Comparison of ENCODE assay signal across 22 cellular contexts in the genomic region with DNA sequence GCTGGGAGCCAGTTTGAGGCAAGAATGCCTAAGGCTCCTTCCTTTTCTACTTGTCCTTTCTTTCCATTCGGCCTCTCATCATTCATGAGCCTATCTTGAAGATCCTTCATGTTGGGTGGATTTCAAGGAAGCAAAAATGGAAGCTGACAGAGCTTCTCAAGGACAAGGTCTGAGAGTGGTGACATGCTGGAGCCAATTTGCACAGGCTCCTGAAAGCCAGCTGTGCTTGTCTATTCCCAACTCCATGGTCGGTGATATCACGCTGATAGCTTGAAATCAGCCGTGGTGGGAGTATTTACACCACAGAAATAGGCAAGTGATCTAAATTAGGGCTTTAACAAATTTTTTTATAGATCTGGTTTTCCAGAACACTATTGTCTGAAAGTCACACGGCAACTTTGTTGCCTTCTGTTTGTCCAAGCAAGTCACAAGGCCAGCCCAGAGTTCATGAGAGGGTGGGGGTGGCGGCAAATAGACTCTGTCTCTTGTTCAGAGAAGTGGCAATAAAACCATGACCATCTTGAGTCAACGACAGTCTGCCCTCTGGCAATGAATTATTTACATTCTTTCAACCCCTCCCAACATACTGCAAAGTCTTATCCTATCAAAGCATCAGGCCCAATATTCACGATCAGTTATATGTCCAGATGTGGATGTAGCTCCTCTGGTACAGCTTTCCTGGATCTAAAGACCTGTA. TPM values are rescaled to one million over a fixed set of nuclear protein-coding genes. Genes with fewer than 3 reads are reported as not detected.
A peak's percentile ranks its signal among the peaks of the same experiment; 100 is the strongest.
DNase-seq lines count a peak whose midpoint lies in the region; ATAC-seq and TF ChIP-seq lines count a peak whose summit lies in the region.
"Had no signal": no experiment of that assay in that cellular context is flagged by ENCODE, and none has a peak within 500 bp of the region (broad histone marks: within the 10 kb centered on the region; RNA-seq: fewer than 3 reads in every experiment).

No MANE protein-coding gene starts in this region.

- no peaks in the 10 kb centered on the region for H3K36me3 ChIP-seq in SJCRH30
- H3K36me3 ChIP-seq in mesendoderm (ENCODE audit: control insufficient read depth, insufficient read depth, low read length) = no peaks in the 10 kb centered on the region
- H3K36me3 ChIP-seq: suprapubic skin, vagina had no signal

- H3K79me2 ChIP-seq in mesendoderm (ENCODE audit: control insufficient read depth, insufficient read depth, low read length) = no peaks in the 10 kb centered on the region

- H3K4me3 Mint-ChIP-seq in HFFc6 (peak overlapping the region; percentile 55), Calu3 (ENCODE audit: low read depth, unreplicated experiment) (no peak overlapping the region)
- H3K4me3 Mint-ChIP-seq: activated naive CD4-positive, alpha-beta T cell treated with anti-CD3 and anti-CD28 coated beads for 36 hours; activated T-cell treated with anti-CD3 and anti-CD28 coated beads, Interleukin-2, amount 50 U/mL, for 72 hours; CD4-positive, CD25-positive, alpha-beta regulatory T cell had no signal

- TF ChIP-seq CTCF in AG10803 (conservative IDR thresholded peaks at IDR 0.05; ENCODE audit: low read length) (no peak), HFFc6 (IDR thresholded peaks at IDR 0.05) (no peak), Calu3 (IDR thresholded peaks at IDR 0.05; ENCODE audit: unreplicated experiment) (no peak)

- peak overlapping the region; percentile 62 for H3K27ac Mint-ChIP-seq in HFFc6
- no peak overlapping the region for H3K27ac Mint-ChIP-seq in Calu3 (ENCODE audit: unreplicated experiment)
- H3K27ac Mint-ChIP-seq: activated naive CD4-positive, alpha-beta T cell treated with anti-CD3 and anti-CD28 coated beads for 36 hours; activated T-cell treated with anti-CD3 and anti-CD28 coated beads, Interleukin-2, amount 50 U/mL, for 72 hours; CD4-positive, CD25-positive, alpha-beta regulatory T cell had no signal

- H4K5ac ChIP-seq in mesendoderm (ENCODE audit: low read length) = no peak overlapping the region

- no peak overlapping the region for H2BK5ac ChIP-seq in mesendoderm (ENCODE audit: low read length)

- H3K18ac ChIP-seq in mesendoderm (ENCODE audit: low read length) = no peak overlapping the region

- H2BK15ac ChIP-seq in mesendoderm (replicated peaks; ENCODE audit: low read depth) = no peak overlapping the region

- no peak for ATAC-seq in HG02678 (IDR thresholded peaks at IDR 0.05; ENCODE audit: unreplicated experiment)
- ATAC-seq: activated T-cell treated with anti-CD3 and anti-CD28 coated beads, Interleukin-2, amount 50 U/mL, for 72 hours; GM12878; left lobe of liver had no signal

- H3K4me1 Mint-ChIP-seq in HFFc6 (ENCODE audit: low read depth) (peaks cover 50% of the 10 kb centered on the region), Calu3 (ENCODE audit: low read depth, unreplicated experiment) (no peaks in the 10 kb centered on the region)

- no peak overlapping the region for H3K4ac ChIP-seq in mesendoderm (ENCODE audit: low read depth, low read length)

- no peaks in the 10 kb centered on the region for H3K4me1 ChIP-seq in SJCRH30
- no peaks in the 10 kb centered on the region for H3K4me1 ChIP-seq in mesendoderm (ENCODE audit: control insufficient read depth, low read depth, low read length)
- H3K4me1 ChIP-seq: suprapubic skin, vagina had no signal

- H3K9me3 Mint-ChIP-seq in HFFc6 = no peaks in the 10 kb centered on the region
- H3K9me3 Mint-ChIP-seq in Calu3 (ENCODE audit: low read depth, unreplicated experiment) = no peaks in the 10 kb centered on the region
- H3K9me3 Mint-ChIP-seq: activated naive CD4-positive, alpha-beta T cell treated with anti-CD3 and anti-CD28 coated beads for 36 hours; activated T-cell treated with anti-CD3 and anti-CD28 coated beads, Interleukin-2, amount 50 U/mL, for 72 hours had no signal

- BruUV-seq in Calu3 (replicated peaks; lab: Mats Ljungman, UMichigan) = no TSS peak

- no peak overlapping the region for H2BK120ac ChIP-seq in mesendoderm (ENCODE audit: low read depth, low read length)

- H3K36me3 Mint-ChIP-seq in HFFc6 (ENCODE audit: low read depth) (no peaks in the 10 kb centered on the region), Calu3 (ENCODE audit: insufficient read depth, unreplicated experiment) (no peaks in the 10 kb centered on the region)
- H3K36me3 Mint-ChIP-seq: CD4-positive, CD25-positive, alpha-beta regulatory T cell had no signal

- H3K27me3 Mint-ChIP-seq in HFFc6 (ENCODE audit: insufficient read depth) (no peaks in the 10 kb centered on the region), Calu3 (ENCODE audit: unreplicated experiment) (no peaks in the 10 kb centered on the region)
- H3K27me3 Mint-ChIP-seq: CD4-positive, CD25-positive, alpha-beta regulatory T cell had no signal

- H3K79me1 ChIP-seq in mesendoderm (ENCODE audit: low read length) = no peaks in the 10 kb centered on the region

- DNase-seq in AG10803 (ENCODE audit: low read depth) = peak; percentile 16
- peak; percentile 64 for DNase-seq in HFFc6
- peak; percentile 3 to 18 for DNase-seq in SJCRH30
- DNase-seq in mesendoderm = peak; percentile 41
- DNase-seq in Calu3 = no peak
- DNase-seq in UCSD-AML1 (lab: John Stamatoyannopoulos, UW; ENCODE audit: unreplicated experiment) = no peak
- DNase-seq in DMS114 treated with DMSO at 0.1 percent for 48 hours (lab: John Stamatoyannopoulos, UW; ENCODE audit: unreplicated experiment) = no peak
- DNase-seq: activated CD4-positive, alpha-beta T cell treated with anti-CD3 and anti-CD28 coated beads for 1 hour; activated naive CD4-positive, alpha-beta T cell treated with anti-CD3 and anti-CD28 coated beads for 36 hours; activated T-cell treated with anti-CD3 and anti-CD28 coated beads, Interleukin-2, amount 50 U/mL, for 72 hours; amygdala; CD4-positive, CD25-positive, alpha-beta regulatory T cell; dermis blood vessel endothelial cell; HCEC 1CT; NCI-H1105; NCI-H2029 treated with DMSO at 0.1 percent for 48 hours; NCI-H446 had no signal

- no peak overlapping the region for H3K4me2 ChIP-seq in mesendoderm (ENCODE audit: low read length)

- H3K4me3 ChIP-seq in AG10803 (ENCODE audit: low read length) (no peak overlapping the region), SJCRH30 (no peak overlapping the region), mesendoderm (ENCODE audit: low read length) (no peak overlapping the region)
- H3K4me3 ChIP-seq: GM12878, suprapubic skin, vagina had no signal

- H3K56ac ChIP-seq in mesendoderm (ENCODE audit: low read length) = no peak overlapping the region

- no CpG with 5 or more reads among the region's 8 CpGs for WGBS in mesendoderm (ENCODE audit: extremely low coverage, insufficient coverage, low lambda C conversion rate)

- H3K27me3 ChIP-seq in SJCRH30 (0 out of 2 replicates have a peak, but pooled peaks cover 4% of the 10 kb centered on the region), mesendoderm (ENCODE audit: insufficient read depth, low read length, poor library complexity) (no peaks in the 10 kb centered on the region)
- H3K27me3 ChIP-seq: suprapubic skin, vagina had no signal

- no peak overlapping the region for H3K27ac ChIP-seq in SJCRH30
- no peak overlapping the region for H3K27ac ChIP-seq in mesendoderm (ENCODE audit: low read depth, low read length)
- H3K27ac ChIP-seq: suprapubic skin, vagina had no signal

- intact Hi-C loops in Calu3 (cut with micrococcal nuclease; ENCODE audit: unreplicated experiment) = no loop called here

- H4K8ac ChIP-seq in mesendoderm (ENCODE audit: low read depth, low read length) = no peak overlapping the region

- no peak overlapping the region for H3K9ac ChIP-seq in mesendoderm (ENCODE audit: low read length)

- CTCF ChIA-PET in Calu3 (lab: Charles Lee) = no interaction called here

- H3K23ac ChIP-seq in mesendoderm (ENCODE audit: low read length) = no peak overlapping the region

- no peak overlapping the region for H2AK5ac ChIP-seq in mesendoderm (ENCODE audit: low read length)

- H3K9me3 ChIP-seq in SJCRH30 (replicated peaks) = no peaks in the 10 kb centered on the region
- H3K9me3 ChIP-seq: suprapubic skin, vagina had no signal

RNA-seq across cellular contexts. Expression of a gene that starts 49.9 kb away (rescaled TPM):
- 100 to 1,000 TPM; 104 to 151 (median 119) TPM for total RNA-seq in HFFc6 (2021; fragmentation: NEBNext Ultra II Directional; extraction: Animal tissue kit (Norgen Biotek cat#: 25700))
- 81.2 and 88.7 TPM in 2 replicates for total RNA-seq in SJCRH30 (2014; rRNA removed; shearing (Covaris generic))
- polyA plus RNA-seq in mesendoderm (2013, experiment 1 of 2) = 16.6 TPM
- 15.1 TPM for polyA plus RNA-seq in mesendoderm (2013, experiment 2 of 2)
- 95.1 and 101 TPM in 2 replicates for total RNA-seq in Calu3 (2022)

Comparison
In these comparisons a context has a peak if more than half of its experiments do, and no peak if none do; other contexts are left out.
1. DNase-seq: peak in AG10803 (single experiment), HFFc6 (single experiment), SJCRH30 (2 of 2) and mesendoderm (single experiment); none in Calu3 (single experiment), UCSD-AML1 (single experiment) and DMS114 treated with DMSO at 0.1 percent for 48 hours (single experiment).